2 cellular contexts compared by ENCODE assay signal in the genomic region with DNA sequence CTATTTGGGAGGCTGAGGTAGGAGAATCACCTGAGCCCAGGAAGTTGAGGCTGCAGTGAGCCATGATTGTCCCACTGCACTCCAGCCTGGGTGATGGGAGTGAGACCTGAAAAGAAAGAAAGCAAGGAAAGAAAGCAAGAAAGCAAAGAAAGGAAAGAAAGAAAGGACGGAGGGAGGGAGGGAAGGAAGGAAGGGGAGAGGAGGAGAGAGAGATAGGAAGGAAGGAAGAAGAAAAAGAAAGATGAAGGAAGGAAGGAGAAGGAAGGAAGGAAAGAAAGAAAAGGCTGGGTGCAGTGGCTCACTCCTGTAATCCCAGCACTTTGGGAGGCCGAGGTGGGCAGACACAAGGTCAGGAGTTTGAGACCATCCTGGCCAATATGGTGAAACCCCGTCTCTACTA. TPM values are rescaled to one million over a fixed set of nuclear protein-coding genes. Genes with fewer than 3 reads are reported as not detected.
"Had no signal": no experiment of that assay in that cellular context is flagged by ENCODE, and none has a peak within 500 bp of the region (broad histone marks: within the 10 kb centered on the region; RNA-seq: fewer than 3 reads in every experiment).

No MANE protein-coding gene starts in this region.

RNA-seq across cellular contexts. Expression of a gene that starts 5.2 kb away (rescaled TPM):
- total RNA-seq: pulmonary artery endothelial cell, smooth muscle cell had no signal
- polyA plus RNA-seq: smooth muscle cell had no signal
